Comparison of ENCODE assay signal across 2 cellular contexts in genomic region chr17:7656958-7657715, GRCh38.
TF ChIP-seq lines count a peak whose summit lies in the region.

No MANE protein-coding gene starts in this region.

TF ChIP-seq in HEK293T, 16 proteins besides CTCF, POLR2A, EP300 and RAD21:
- TF ChIP-seq LEF1 (IDR thresholded peaks at IDR 0.05; ENCODE audit: borderline replicate concordance) = no peak
- TF ChIP-seq PKNOX1 (IDR thresholded peaks at IDR 0.05) = no peak
- TF ChIP-seq BHLHE40 (IDR thresholded peaks at IDR 0.05; ENCODE audit: borderline replicate concordance) = no peak
- TF ChIP-seq ARNT (IDR thresholded peaks at IDR 0.05) = no peak
TF ChIP-seq in HEK293T: peak in this region for 0.

TF ChIP-seq in H1, 55 proteins besides CTCF, POLR2A, EP300 and RAD21:
- TF ChIP-seq EZH2 (IDR thresholded peaks at IDR 0.05; ENCODE audit: low read depth, low read length, severe bottlenecking) (no peak), RXRA (IDR thresholded peaks at IDR 0.05; ENCODE audit: insufficient read depth, low read depth, low read length) (no peak), SIX5 (IDR thresholded peaks at IDR 0.05; ENCODE audit: low read depth, low read length) (no peak), BCL11A (IDR thresholded peaks at IDR 0.05; ENCODE audit: low read depth in 2 of 2, low read length in 2 of 2) (no peak), CREB1 (IDR thresholded peaks at IDR 0.05) (no peak), KDM4A (IDR thresholded peaks at IDR 0.05; ENCODE audit: low read depth, low read length, severe bottlenecking) (no peak), TCF12 (IDR thresholded peaks at IDR 0.05; ENCODE audit: low read depth, low read length) (0 out of 2 replicates have a peak, but pooled peaks have one; percentile 50), HDAC2 (IDR thresholded peaks at IDR 0.05; ENCODE audit: borderline replicate concordance in 1 of 2, low read depth in 2 of 2, low read length in 2 of 2) (peak in 1 of 2 experiments; percentile 67; a peak in 1 of 4 replicates), GTF2F1 (IDR thresholded peaks at IDR 0.05; ENCODE audit: borderline replicate concordance, low read depth, low read length) (peak; percentile 57; the same call in 1 of the 2 replicates), SIRT6 (IDR thresholded peaks at IDR 0.05; ENCODE audit: low read length) (no peak), USF2 (IDR thresholded peaks at IDR 0.05; ENCODE audit: low read length) (no peak), PHF8 (conservative IDR thresholded peaks at IDR 0.05; ENCODE audit: low read depth, low read length) (peak; percentile 28; the same call in 1 of the 2 replicates), SP4 (IDR thresholded peaks at IDR 0.05; ENCODE audit: low read length) (no peak), TEAD4 (IDR thresholded peaks at IDR 0.05; ENCODE audit: low read depth, low read length) (no peak), MAX (IDR thresholded peaks at IDR 0.05) (no peak), ATF3 (IDR thresholded peaks at IDR 0.05; ENCODE audit: insufficient read depth, low read depth, low read length) (no peak), TBP (IDR thresholded peaks at IDR 0.05; ENCODE audit: low read depth, low read length) (peak; percentile 57; the same call in 1 of the 2 replicates), TAF7 (optimal IDR thresholded peaks at IDR 0.05; ENCODE audit: borderline replicate concordance, low read depth, low read length) (peak; percentile 97), JUND (IDR thresholded peaks at IDR 0.05; ENCODE audit: low read length) (no peak), GABPA (IDR thresholded peaks at IDR 0.05; ENCODE audit: borderline replicate concordance, insufficient read depth, low read length) (no peak), CHD2 (IDR thresholded peaks at IDR 0.05; ENCODE audit: low read length) (peak; percentile 62; the same call in 1 of the 2 replicates), TAF1 (IDR thresholded peaks at IDR 0.05; ENCODE audit: low read depth, low read length) (no peak), SP1 (IDR thresholded peaks at IDR 0.05; ENCODE audit: low read depth, low read length) (peak; percentile 92), POLR2AphosphoS5 (IDR thresholded peaks at IDR 0.05; ENCODE audit: low read depth, low read length) (peak; percentile 43; the same call in 1 of the 2 replicates), YY1 (IDR thresholded peaks at IDR 0.05; ENCODE audit: low read depth, low read length) (peak; percentile 80), ATF2 (IDR thresholded peaks at IDR 0.05; ENCODE audit: low read length) (peak; percentile 66; the same call in 1 of the 2 replicates), SIN3A (conservative IDR thresholded peaks at IDR 0.05 in 1 of 2, IDR thresholded peaks at IDR 0.05 in 1 of 2; ENCODE audit: low read depth in 1 of 2, low read length in 2 of 2) (peak; percentile 77 to 84; a peak in 3 of 4 replicates), ASH2L (IDR thresholded peaks at IDR 0.05; ENCODE audit: low read length) (peak; percentile 99), SP2 (IDR thresholded peaks at IDR 0.05; ENCODE audit: low read length) (no peak), JUN (IDR thresholded peaks at IDR 0.05; ENCODE audit: low read depth, low read length) (no peak), KDM1A (IDR thresholded peaks at IDR 0.05; ENCODE audit: borderline replicate concordance, low read length) (0 out of 2 replicates have a peak, but pooled peaks have one; percentile 12), RBBP5 (IDR thresholded peaks at IDR 0.05; ENCODE audit: borderline replicate concordance, low read depth, low read length) (peak; percentile 97), EGR1 (IDR thresholded peaks at IDR 0.05; ENCODE audit: borderline replicate concordance, low read depth, low read length) (peak; percentile 29; the same call in 1 of the 2 replicates)
- TF ChIP-seq, protein P1, sequence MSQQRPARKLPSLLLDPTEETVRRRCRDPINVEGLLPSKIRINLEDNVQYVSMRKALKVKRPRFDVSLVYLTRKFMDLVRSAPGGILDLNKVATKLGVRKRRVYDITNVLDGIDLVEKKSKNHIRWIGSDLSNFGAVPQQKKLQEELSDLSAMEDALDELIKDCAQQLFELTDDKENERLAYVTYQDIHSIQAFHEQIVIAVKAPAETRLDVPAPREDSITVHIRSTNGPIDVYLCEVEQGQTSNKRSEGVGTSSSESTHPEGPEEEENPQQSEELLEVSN (IDR thresholded peaks at IDR 0.05) = no peak; the same call in 1 of the 2 replicates
- TF ChIP-seq, protein P2, sequence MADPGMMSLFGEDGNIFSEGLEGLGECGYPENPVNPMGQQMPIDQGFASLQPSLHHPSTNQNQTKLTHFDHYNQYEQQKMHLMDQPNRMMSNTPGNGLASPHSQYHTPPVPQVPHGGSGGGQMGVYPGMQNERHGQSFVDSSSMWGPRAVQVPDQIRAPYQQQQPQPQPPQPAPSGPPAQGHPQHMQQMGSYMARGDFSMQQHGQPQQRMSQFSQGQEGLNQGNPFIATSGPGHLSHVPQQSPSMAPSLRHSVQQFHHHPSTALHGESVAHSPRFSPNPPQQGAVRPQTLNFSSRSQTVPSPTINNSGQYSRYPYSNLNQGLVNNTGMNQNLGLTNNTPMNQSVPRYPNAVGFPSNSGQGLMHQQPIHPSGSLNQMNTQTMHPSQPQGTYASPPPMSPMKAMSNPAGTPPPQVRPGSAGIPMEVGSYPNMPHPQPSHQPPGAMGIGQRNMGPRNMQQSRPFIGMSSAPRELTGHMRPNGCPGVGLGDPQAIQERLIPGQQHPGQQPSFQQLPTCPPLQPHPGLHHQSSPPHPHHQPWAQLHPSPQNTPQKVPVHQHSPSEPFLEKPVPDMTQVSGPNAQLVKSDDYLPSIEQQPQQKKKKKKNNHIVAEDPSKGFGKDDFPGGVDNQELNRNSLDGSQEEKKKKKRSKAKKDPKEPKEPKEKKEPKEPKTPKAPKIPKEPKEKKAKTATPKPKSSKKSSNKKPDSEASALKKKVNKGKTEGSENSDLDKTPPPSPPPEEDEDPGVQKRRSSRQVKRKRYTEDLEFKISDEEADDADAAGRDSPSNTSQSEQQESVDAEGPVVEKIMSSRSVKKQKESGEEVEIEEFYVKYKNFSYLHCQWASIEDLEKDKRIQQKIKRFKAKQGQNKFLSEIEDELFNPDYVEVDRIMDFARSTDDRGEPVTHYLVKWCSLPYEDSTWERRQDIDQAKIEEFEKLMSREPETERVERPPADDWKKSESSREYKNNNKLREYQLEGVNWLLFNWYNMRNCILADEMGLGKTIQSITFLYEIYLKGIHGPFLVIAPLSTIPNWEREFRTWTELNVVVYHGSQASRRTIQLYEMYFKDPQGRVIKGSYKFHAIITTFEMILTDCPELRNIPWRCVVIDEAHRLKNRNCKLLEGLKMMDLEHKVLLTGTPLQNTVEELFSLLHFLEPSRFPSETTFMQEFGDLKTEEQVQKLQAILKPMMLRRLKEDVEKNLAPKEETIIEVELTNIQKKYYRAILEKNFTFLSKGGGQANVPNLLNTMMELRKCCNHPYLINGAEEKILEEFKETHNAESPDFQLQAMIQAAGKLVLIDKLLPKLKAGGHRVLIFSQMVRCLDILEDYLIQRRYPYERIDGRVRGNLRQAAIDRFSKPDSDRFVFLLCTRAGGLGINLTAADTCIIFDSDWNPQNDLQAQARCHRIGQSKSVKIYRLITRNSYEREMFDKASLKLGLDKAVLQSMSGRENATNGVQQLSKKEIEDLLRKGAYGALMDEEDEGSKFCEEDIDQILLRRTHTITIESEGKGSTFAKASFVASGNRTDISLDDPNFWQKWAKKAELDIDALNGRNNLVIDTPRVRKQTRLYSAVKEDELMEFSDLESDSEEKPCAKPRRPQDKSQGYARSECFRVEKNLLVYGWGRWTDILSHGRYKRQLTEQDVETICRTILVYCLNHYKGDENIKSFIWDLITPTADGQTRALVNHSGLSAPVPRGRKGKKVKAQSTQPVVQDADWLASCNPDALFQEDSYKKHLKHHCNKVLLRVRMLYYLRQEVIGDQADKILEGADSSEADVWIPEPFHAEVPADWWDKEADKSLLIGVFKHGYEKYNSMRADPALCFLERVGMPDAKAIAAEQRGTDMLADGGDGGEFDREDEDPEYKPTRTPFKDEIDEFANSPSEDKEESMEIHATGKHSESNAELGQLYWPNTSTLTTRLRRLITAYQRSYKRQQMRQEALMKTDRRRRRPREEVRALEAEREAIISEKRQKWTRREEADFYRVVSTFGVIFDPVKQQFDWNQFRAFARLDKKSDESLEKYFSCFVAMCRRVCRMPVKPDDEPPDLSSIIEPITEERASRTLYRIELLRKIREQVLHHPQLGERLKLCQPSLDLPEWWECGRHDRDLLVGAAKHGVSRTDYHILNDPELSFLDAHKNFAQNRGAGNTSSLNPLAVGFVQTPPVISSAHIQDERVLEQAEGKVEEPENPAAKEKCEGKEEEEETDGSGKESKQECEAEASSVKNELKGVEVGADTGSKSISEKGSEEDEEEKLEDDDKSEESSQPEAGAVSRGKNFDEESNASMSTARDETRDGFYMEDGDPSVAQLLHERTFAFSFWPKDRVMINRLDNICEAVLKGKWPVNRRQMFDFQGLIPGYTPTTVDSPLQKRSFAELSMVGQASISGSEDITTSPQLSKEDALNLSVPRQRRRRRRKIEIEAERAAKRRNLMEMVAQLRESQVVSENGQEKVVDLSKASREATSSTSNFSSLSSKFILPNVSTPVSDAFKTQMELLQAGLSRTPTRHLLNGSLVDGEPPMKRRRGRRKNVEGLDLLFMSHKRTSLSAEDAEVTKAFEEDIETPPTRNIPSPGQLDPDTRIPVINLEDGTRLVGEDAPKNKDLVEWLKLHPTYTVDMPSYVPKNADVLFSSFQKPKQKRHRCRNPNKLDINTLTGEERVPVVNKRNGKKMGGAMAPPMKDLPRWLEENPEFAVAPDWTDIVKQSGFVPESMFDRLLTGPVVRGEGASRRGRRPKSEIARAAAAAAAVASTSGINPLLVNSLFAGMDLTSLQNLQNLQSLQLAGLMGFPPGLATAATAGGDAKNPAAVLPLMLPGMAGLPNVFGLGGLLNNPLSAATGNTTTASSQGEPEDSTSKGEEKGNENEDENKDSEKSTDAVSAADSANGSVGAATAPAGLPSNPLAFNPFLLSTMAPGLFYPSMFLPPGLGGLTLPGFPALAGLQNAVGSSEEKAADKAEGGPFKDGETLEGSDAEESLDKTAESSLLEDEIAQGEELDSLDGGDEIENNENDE (IDR thresholded peaks at IDR 0.05; ENCODE audit: insufficient replicate concordance, low read length) = no peak
TF ChIP-seq in H1: peak in this region for 16.
